ENCODE assay signal across 16 cellular contexts in genomic region chr11:73717136-73717535, GRCh38.
"Had no signal": no experiment of that assay in that cellular context is flagged by ENCODE, and none has a peak within 500 bp of the region (broad histone marks: within the 10 kb centered on the region; RNA-seq: fewer than 3 reads in every experiment).

No MANE protein-coding gene starts in this region.

- ATAC-seq: activated T-helper 17 cell treated with anti-CD3 and anti-CD28 coated beads, Interleukin-2, amount 50 U/mL, for 72 hours; sciatic nerve; stimulated activated effector memory CD8-positive, alpha-beta T cell treated with anti-CD3 and anti-CD28 coated beads, Interleukin-12 subunit alpha, Interleukin-12 subunit beta, amount 100 ng/mL, for 72 hours; T-cell had no signal

- H3K4me3 ChIP-seq: adrenal gland, colonic mucosa, esophagus muscularis mucosa, left ventricle myocardium inferior, tibial nerve, vagina had no signal

- H3K4me3 Mint-ChIP-seq: activated naive CD4-positive, alpha-beta T cell treated with anti-CD3 and anti-CD28 coated beads, Interleukin-2, amount 50 U/mL, for 24 hours; activated T-helper 17 cell treated with anti-CD3 and anti-CD28 coated beads, Interleukin-2, amount 50 U/mL, for 72 hours; nephron; stimulated activated effector memory CD8-positive, alpha-beta T cell treated with anti-CD3 and anti-CD28 coated beads, Interleukin-12 subunit alpha, Interleukin-12 subunit beta, amount 100 ng/mL, for 72 hours; T-cell had no signal

- H3K27ac ChIP-seq: adrenal gland, colonic mucosa, esophagus muscularis mucosa, left ventricle myocardium inferior, vagina had no signal

- H3K4me1 ChIP-seq: colonic mucosa, vagina had no signal

- H3K4me1 Mint-ChIP-seq: nephron; stimulated activated effector memory CD8-positive, alpha-beta T cell treated with anti-CD3 and anti-CD28 coated beads, Interleukin-12 subunit alpha, Interleukin-12 subunit beta, amount 100 ng/mL, for 72 hours had no signal

- H3K27ac Mint-ChIP-seq: activated naive CD4-positive, alpha-beta T cell treated with anti-CD3 and anti-CD28 coated beads, Interleukin-2, amount 50 U/mL, for 24 hours; activated T-helper 17 cell treated with anti-CD3 and anti-CD28 coated beads, Interleukin-2, amount 50 U/mL, for 72 hours; nephron; T-cell had no signal

- DNase-seq: activated CD4-positive, CD25-positive, alpha-beta regulatory T cell treated with anti-CD3 and anti-CD28 coated beads, Interleukin-2, amount 50 U/mL, for 72 hours; adrenal gland; colonic mucosa; hippocampal formation; left ventricle myocardium inferior; mesenchymal stem cell; T-cell; T-helper 9 cell had no signal

- H3K9me3 Mint-ChIP-seq: activated naive CD4-positive, alpha-beta T cell treated with anti-CD3 and anti-CD28 coated beads, Interleukin-2, amount 50 U/mL, for 24 hours; activated T-helper 17 cell treated with anti-CD3 and anti-CD28 coated beads, Interleukin-2, amount 50 U/mL, for 72 hours; nephron; stimulated activated effector memory CD8-positive, alpha-beta T cell treated with anti-CD3 and anti-CD28 coated beads, Interleukin-12 subunit alpha, Interleukin-12 subunit beta, amount 100 ng/mL, for 72 hours; T-cell had no signal

- H3K36me3 ChIP-seq: colonic mucosa had no signal

- H3K27me3 ChIP-seq: adrenal gland, colonic mucosa, esophagus muscularis mucosa, tibial nerve, vagina had no signal

- H3K9me3 ChIP-seq: adrenal gland, colonic mucosa, esophagus muscularis mucosa, left ventricle myocardium inferior, tibial nerve, vagina had no signal

- H3K27me3 Mint-ChIP-seq: activated naive CD4-positive, alpha-beta T cell treated with anti-CD3 and anti-CD28 coated beads, Interleukin-2, amount 50 U/mL, for 24 hours; activated T-helper 17 cell treated with anti-CD3 and anti-CD28 coated beads, Interleukin-2, amount 50 U/mL, for 72 hours; T-cell had no signal
